In genomic region chr16:78091419-78091818, GRCh38 we compare ENCODE assay signal across 24 cellular contexts. TPM values are rescaled to one million over a fixed set of nuclear protein-coding genes. Genes with fewer than 3 reads are reported as not detected.
DNase-seq lines count a peak whose midpoint lies in the region; ATAC-seq, FAIRE-seq and TF ChIP-seq lines count a peak whose summit lies in the region.
"Had no signal": no experiment of that assay in that cellular context is flagged by ENCODE, and none has a peak within 500 bp of the region (broad histone marks: within the 10 kb centered on the region; RNA-seq: fewer than 3 reads in every experiment).

No MANE protein-coding gene starts in this region.

- TF ChIP-seq EP300 in HepG2 (IDR thresholded peaks at IDR 0.05; ENCODE audit: low read depth in 2 of 2, low read length in 2 of 2) (no peak), HepG2 (CRISPR knock-in tag; IDR thresholded peaks at IDR 0.05; ENCODE audit: borderline replicate concordance) (no peak)

- peaks cover 4% of the 10 kb centered on the region for H3K4me1 Mint-ChIP-seq in progenitor cell of endocrine pancreas (ENCODE audit: low read depth)
- H3K4me1 Mint-ChIP-seq: B cell had no signal

- WGBS in HepG2 (ENCODE audit: low lambda C conversion rate): 0% methylated on average over 1 of the region's 1 CpG
- 33% methylated on average over 1 of the region's 1 CpG for WGBS in right lobe of liver (ENCODE audit: insufficient coverage, low coverage, low lambda C conversion rate, missing lambda C conversion rate)

- H3K27ac ChIP-seq in HepG2 (ENCODE audit: extremely low read length, insufficient read depth, low read length) (no peak overlapping the region), right lobe of liver (no peak overlapping the region), PC-3 (ENCODE audit: low read length) (no peak overlapping the region)
- H3K27ac ChIP-seq: 22Rv1; A549; BLaER1 treated with 17β-estradiol and CSF1 and Interleukin-3, amounts not matched to agents 10 nM and 100 nM; C4-2B had no signal

- no peaks in the 10 kb centered on the region for H3K9me2 ChIP-seq in PC-3 (replicated peaks; ENCODE audit: low read length)

- H3F3A ChIP-seq in PC-3 (ENCODE audit: low read length, unreplicated experiment): no peaks in the 10 kb centered on the region

- FAIRE-seq in HepG2 (lab: Jason Lieb, UNC) (no peak), bronchial epithelial cell (lab: Jason Lieb, UNC) (peak; percentile 79)
- FAIRE-seq: A549, D721Med, G401.6, GM12891, GM19239 had no signal

- H3K27ac Mint-ChIP-seq in progenitor cell of endocrine pancreas: peak overlapping the region; percentile 19
- H3K27ac Mint-ChIP-seq: B cell; CD4-positive, alpha-beta T cell; CD8-positive, alpha-beta T cell had no signal

- TF ChIP-seq POLR2A in HepG2 (IDR thresholded peaks at IDR 0.05; ENCODE audit: insufficient read depth in 1 of 2, low read depth in 2 of 2, low read length in 2 of 2): no peak
- TF ChIP-seq POLR2A in right lobe of liver (IDR thresholded peaks at IDR 0.05): no peak

- H3K4me3 ChIP-seq in HepG2 (replicated peaks in 1 of 3; ENCODE audit: insufficient read depth in 1 of 3, low read depth in 2 of 3, low read length in 3 of 3): no peak overlapping the region
- no peak overlapping the region for H3K4me3 ChIP-seq in right lobe of liver
- no peak overlapping the region for H3K4me3 ChIP-seq in bronchial epithelial cell (ENCODE audit: low read depth, low read length)
- H3K4me3 ChIP-seq in PC-3 (ENCODE audit: low read length): no peak overlapping the region
- H3K4me3 ChIP-seq: A549; BLaER1 treated with 17β-estradiol and CSF1 and Interleukin-3, amounts not matched to agents 10 nM and 100 nM had no signal

- POLR2A ChIA-PET in HepG2 (lab: Yijun Ruan, JAX): no interaction called here
- POLR2A ChIA-PET in PC-3 (lab: Charles Lee; ENCODE audit: unreplicated experiment): no interaction called here

- H3K9ac ChIP-seq in HepG2 (ENCODE audit: insufficient read depth, low read depth, low read length): no peak overlapping the region
- H3K9ac ChIP-seq in PC-3 (ENCODE audit: low read length): no peak overlapping the region
- H3K9ac ChIP-seq: BLaER1 treated with 17β-estradiol and CSF1 and Interleukin-3, amounts not matched to agents 10 nM and 100 nM had no signal

- H3K4me2 ChIP-seq in HepG2 (ENCODE audit: low read depth, low read length) (no peak overlapping the region), PC-3 (ENCODE audit: low read length) (no peak overlapping the region)
- H3K4me2 ChIP-seq: A549; BLaER1 treated with 17β-estradiol and CSF1 and Interleukin-3, amounts not matched to agents 10 nM and 100 nM had no signal

- no peaks in the 10 kb centered on the region for H3K36me3 ChIP-seq in HepG2 (replicated peaks in 1 of 2; ENCODE audit: control insufficient read depth in 1 of 2, insufficient read depth in 2 of 2, low read length in 2 of 2)
- H3K36me3 ChIP-seq in right lobe of liver: no peaks in the 10 kb centered on the region
- no peaks in the 10 kb centered on the region for H3K36me3 ChIP-seq in bronchial epithelial cell (ENCODE audit: control insufficient read depth, insufficient read depth, low read length)
- H3K36me3 ChIP-seq in PC-3 (ENCODE audit: low read depth, low read length): no peaks in the 10 kb centered on the region
- H3K36me3 ChIP-seq: BLaER1 treated with 17β-estradiol and CSF1 and Interleukin-3, amounts not matched to agents 10 nM and 100 nM had no signal

- DNase-seq in NCI-H82 (lab: John Stamatoyannopoulos, UW) (peak; percentile 47), NCI-H82 treated with DMSO at 0.1 percent for 48 hours (lab: John Stamatoyannopoulos, UW; ENCODE audit: unreplicated experiment) (no peak), HepG2 (ENCODE audit: low spot score) (no peak), right lobe of liver (no peak), bronchial epithelial cell (ENCODE audit: low read depth) (no peak), progenitor cell of endocrine pancreas (ENCODE audit: low spot score, unreplicated experiment) (no peak), PC-3 (no peak)
- DNase-seq: AML-193; Caco-2; Calu3; CD4-positive, alpha-beta T cell; CD8-positive, alpha-beta T cell; DMS79 treated with DMSO at 0.1 percent for 48 hours; GF-D8 had no signal

- CTCF ChIA-PET in HepG2 (lab: Yijun Ruan, JAX; ENCODE audit: low intra/inter-chr PET ratio, low total read pairs): no interaction called here
- CTCF ChIA-PET in PC-3 (lab: Charles Lee): no interaction called here

- H3K9me3 Mint-ChIP-seq in progenitor cell of endocrine pancreas (ENCODE audit: low read depth): peaks cover 3% of the 10 kb centered on the region
- H3K9me3 Mint-ChIP-seq: CD8-positive, alpha-beta T cell had no signal

- in situ Hi-C loops in HepG2 (cut with HindIII; ENCODE audit: extremely low pct_ligation_motif_present, low pct_unique_long_range_greater_than_20kb): no loop called here

- H3K4me1 ChIP-seq in HepG2 (ENCODE audit: insufficient read depth, low read length) (peaks cover 7% of the 10 kb centered on the region; the same call in 1 of the 2 replicates), right lobe of liver (no peaks in the 10 kb centered on the region), PC-3 (ENCODE audit: insufficient read depth, low read length) (0 out of 2 replicates have a peak, but pooled peaks cover under 1% of the 10 kb centered on the region)
- H3K4me1 ChIP-seq: A549; BLaER1 treated with 17β-estradiol and CSF1 and Interleukin-3, amounts not matched to agents 10 nM and 100 nM; Caco-2 had no signal

- peaks cover 3% of the 10 kb centered on the region for H3K27me3 Mint-ChIP-seq in progenitor cell of endocrine pancreas

- intact Hi-C loops in HepG2 (cut with micrococcal nuclease; ENCODE audit: unreplicated experiment) (loop anchor here (5.0 kb wide), 1 partner anchor 414 kb away; no protein-coding TSS in a partner anchor), right lobe of liver (cut with DNase I) (no loop called here), PC-3 (cut with micrococcal nuclease) (loop anchor here (5.0 kb wide), 1 partner anchor 139 kb away; no protein-coding TSS in a partner anchor)

- H3K9me3 ChIP-seq in HepG2 (ENCODE audit: low read length) (no peaks in the 10 kb centered on the region), right lobe of liver (no peaks in the 10 kb centered on the region), PC-3 (ENCODE audit: low read length) (no peaks in the 10 kb centered on the region)
- H3K9me3 ChIP-seq: A549 had no signal

- no peak overlapping the region for H3K4me3 Mint-ChIP-seq in progenitor cell of endocrine pancreas (ENCODE audit: low read depth)
- H3K4me3 Mint-ChIP-seq: B cell; CD4-positive, alpha-beta T cell; CD8-positive, alpha-beta T cell had no signal

- no peaks in the 10 kb centered on the region for H3K79me2 ChIP-seq in HepG2 (ENCODE audit: insufficient read depth, low read length)
- no peaks in the 10 kb centered on the region for H3K79me2 ChIP-seq in PC-3 (ENCODE audit: low read length)

- H2AFZ ChIP-seq in HepG2 (ENCODE audit: low read length) (no peak overlapping the region), PC-3 (ENCODE audit: low read length) (no peak overlapping the region)

- BruUV-seq in HepG2 (replicated peaks; lab: Mats Ljungman, UMichigan): no TSS peak
- no TSS peak for BruUV-seq in PC-3 (replicated peaks; lab: Mats Ljungman, UMichigan)

- H3K27me3 ChIP-seq in HepG2 (ENCODE audit: control insufficient read depth in 1 of 2, insufficient read depth in 2 of 2, low read length in 2 of 2): peaks cover 0 to 10% of the 10 kb centered on the region in 2 experiments; a peak in 1 of 5 replicates
- no peaks in the 10 kb centered on the region for H3K27me3 ChIP-seq in right lobe of liver
- no peaks in the 10 kb centered on the region for H3K27me3 ChIP-seq in bronchial epithelial cell (ENCODE audit: control insufficient read depth, insufficient read depth, low read length)
- H3K27me3 ChIP-seq in PC-3 (ENCODE audit: low read length): peaks cover 29% of the 10 kb centered on the region
- H3K27me3 ChIP-seq: BLaER1 treated with 17β-estradiol and CSF1 and Interleukin-3, amounts not matched to agents 10 nM and 100 nM had no signal

- ATAC-seq in HepG2: no peak
- ATAC-seq in right lobe of liver: no peak
- ATAC-seq in HG02938 (IDR thresholded peaks at IDR 0.05; ENCODE audit: unreplicated experiment): no peak
- no peak for ATAC-seq in PC-3
- ATAC-seq: A549; CD8-positive, alpha-beta T cell had no signal

- TF ChIP-seq CTCF in HepG2 (CRISPR knock-in tag; IDR thresholded peaks at IDR 0.05) (no peak), right lobe of liver (IDR thresholded peaks at IDR 0.05) (no peak), bronchial epithelial cell (IDR thresholded peaks at IDR 0.05; ENCODE audit: insufficient read depth, low read length, severe bottlenecking) (no peak), progenitor cell of endocrine pancreas (IDR thresholded peaks at IDR 0.05; ENCODE audit: unreplicated experiment) (no peak), PC-3 (conservative IDR thresholded peaks at IDR 0.05; ENCODE audit: low read depth, low read length) (no peak)

- H4K20me1 ChIP-seq in HepG2 (ENCODE audit: insufficient read depth, low read length): no peaks in the 10 kb centered on the region
- no peaks in the 10 kb centered on the region for H4K20me1 ChIP-seq in PC-3 (ENCODE audit: low read length)
- H4K20me1 ChIP-seq: BLaER1 treated with 17β-estradiol and CSF1 and Interleukin-3, amounts not matched to agents 10 nM and 100 nM had no signal

- H3K36me3 Mint-ChIP-seq in progenitor cell of endocrine pancreas (ENCODE audit: insufficient read depth): no peaks in the 10 kb centered on the region
- H3K36me3 Mint-ChIP-seq: CD8-positive, alpha-beta T cell had no signal

- TF ChIP-seq RAD21 in HepG2 (CRISPR knock-in tag; IDR thresholded peaks at IDR 0.05): no peak

RNA-seq across cellular contexts. Expression of gene WWOX, which starts 8.0 kb away (rescaled TPM):
- total RNA-seq in HepG2 (2016; rRNA removed; fragmentation: Illumina TruSeq; extraction: Trizol): 37.4 and 38.4 TPM in 2 replicates
- 28.6 and 30.1 TPM in 2 replicates for total RNA-seq in HepG2 (2016; cell fraction: cytosol; rRNA removed; fragmentation: Illumina TruSeq; extraction: Trizol; ENCODE audit: low read depth)
- 33.0 and 44.5 TPM in 2 replicates for total RNA-seq in HepG2 (2016; cell fraction: insoluble cytoplasmic fraction; rRNA removed; fragmentation: Illumina TruSeq; extraction: Trizol)
- total RNA-seq in HepG2 (2016; cell fraction: membrane; rRNA removed; fragmentation: Illumina TruSeq; extraction: Trizol): 27.1 and 28.3 TPM in 2 replicates
- 57.3 and 68.9 TPM in 2 replicates for total RNA-seq in HepG2 (2016; cell fraction: nucleus; rRNA removed; fragmentation: Illumina TruSeq; extraction: Trizol)
- polyA plus RNA-seq in HepG2 (2011; rRNA removed): 9.1 and 9.2 TPM in 2 replicates
- 10.3 and 11.0 TPM in 2 replicates for polyA plus RNA-seq in HepG2 (2011; cell fraction: cytosol; rRNA removed)
- 13.4 and 16.3 TPM in 2 replicates for polyA plus RNA-seq in HepG2 (2011; cell fraction: nucleus; rRNA removed)
- polyA plus RNA-seq in HepG2 (2012): 12.3 and 16.1 TPM in 2 replicates
- 19.9 and 21.6 TPM in 2 replicates for polyA plus RNA-seq in HepG2 (2016; cell fraction: cytosol; fragmentation: Illumina TruSeq; extraction: Trizol; ENCODE audit: low read depth)
- 30.1 and 30.5 TPM in 2 replicates for polyA plus RNA-seq in HepG2 (2016; cell fraction: insoluble cytoplasmic fraction; fragmentation: Illumina TruSeq; extraction: Trizol; ENCODE audit: low read depth)
- polyA plus RNA-seq in HepG2 (2016; cell fraction: membrane; fragmentation: Illumina TruSeq; extraction: Trizol; ENCODE audit: low read depth): 18.9 and 20.9 TPM in 2 replicates
- polyA plus RNA-seq in HepG2 (2016; cell fraction: nucleus; fragmentation: Illumina TruSeq; extraction: Trizol; ENCODE audit: insufficient read depth, low read depth): 21.5 and 23.3 TPM in 2 replicates
- polyA minus RNA-seq in HepG2 (2011; rRNA and poly(A)+ RNA removed; ENCODE audit: low replicate concordance): 10.8 and 21.8 TPM in 2 replicates
- 7.3 and 12.1 TPM in 2 replicates for polyA minus RNA-seq in HepG2 (2011; cell fraction: cytosol; rRNA and poly(A)+ RNA removed)
- polyA minus RNA-seq in HepG2 (2011; cell fraction: nucleus; rRNA and poly(A)+ RNA removed): 38.3 and 50.0 TPM in 2 replicates
- total RNA-seq in right lobe of liver: 10 to 100 TPM; 13.0 to 24.3 (median 16.5) TPM
- total RNA-seq in bronchial epithelial cell: 11.0 and 12.6 TPM in 2 replicates
- total RNA-seq in progenitor cell of endocrine pancreas: 43.2 and 48.7 TPM in 2 replicates
- total RNA-seq in PC-3 (2014; rRNA removed): 28.3 and 60.7 TPM in 2 replicates

Comparison
In these comparisons a context has a peak if more than half of its experiments do, and no peak if none do; other contexts are left out.
1. intact Hi-C loops: an anchor here in HepG2 (5.0 kb wide) and PC-3 (5.0 kb wide); none called in right lobe of liver.